1 cellular context compared by ENCODE assay signal in genomic region chr11:72821221-72821919, GRCh38.
TF ChIP-seq lines count a peak whose summit lies in the region.

No MANE protein-coding gene starts in this region.

TF ChIP-seq in K562, 482 proteins besides CTCF, POLR2A, EP300 and RAD21:
- TF ChIP-seq KAT2B (IDR thresholded peaks at IDR 0.05; ENCODE audit: low read depth, low read length) (no peak), ZC3H4 (CRISPR knock-in tag; IDR thresholded peaks at IDR 0.05; ENCODE audit: borderline replicate concordance) (0 out of 2 replicates have a peak, but pooled peaks have one; percentile 18), ATF1 (CRISPR knock-in tag; IDR thresholded peaks at IDR 0.05) (no peak), ATF1 (tag; IDR thresholded peaks at IDR 0.05) (no peak), PHB (CRISPR knock-in tag; IDR thresholded peaks at IDR 0.05) (no peak), MYNN (IDR thresholded peaks at IDR 0.05) (0 out of 2 replicates have a peak, but pooled peaks have one; percentile 22), MYNN (CRISPR knock-in tag; IDR thresholded peaks at IDR 0.05) (no peak), ZBTB7A (IDR thresholded peaks at IDR 0.05; ENCODE audit: borderline replicate concordance, control insufficient read depth, low read depth, low read length) (0 out of 2 replicates have a peak, but pooled peaks have one; percentile 10), EGR1 (conservative IDR thresholded peaks at IDR 0.05) (peak; percentile 64), MAFG (tag; conservative IDR thresholded peaks at IDR 0.05) (no peak), SP1 (CRISPR knock-in tag; IDR thresholded peaks at IDR 0.05) (0 out of 2 replicates have a peak, but pooled peaks have one; percentile 5), ZNF766 (CRISPR knock-in tag; conservative IDR thresholded peaks at IDR 0.05) (no peak), E2F1 (CRISPR knock-in tag; IDR thresholded peaks at IDR 0.05) (no peak), ZBTB1 (CRISPR knock-in tag; IDR thresholded peaks at IDR 0.05; ENCODE audit: borderline replicate concordance, low read depth) (0 out of 2 replicates have a peak, but pooled peaks have one; percentile 55), ZNF263 (CRISPR knock-in tag; IDR thresholded peaks at IDR 0.05; ENCODE audit: borderline replicate concordance) (0 out of 2 replicates have a peak, but pooled peaks have one; percentile 8), ZBTB40 (IDR thresholded peaks at IDR 0.05) (no peak), ZBTB40 (CRISPR knock-in tag; IDR thresholded peaks at IDR 0.05) (no peak), SPI1 (IDR thresholded peaks at IDR 0.05; ENCODE audit: borderline replicate concordance, low read depth, low read length) (no peak), ETS2 (tag; IDR thresholded peaks at IDR 0.05; ENCODE audit: borderline replicate concordance, poor library complexity, severe bottlenecking) (no peak), ZNF384 (IDR thresholded peaks at IDR 0.05; ENCODE audit: low read depth, low read length) (no peak), CREBBP (IDR thresholded peaks at IDR 0.05; ENCODE audit: low read depth, low read length) (no peak), MYC (IDR thresholded peaks at IDR 0.05; ENCODE audit: low read depth, low read length) (no peak), MYC (CRISPR knock-in tag; IDR thresholded peaks at IDR 0.05; ENCODE audit: borderline replicate concordance, low read depth) (0 out of 2 replicates have a peak, but pooled peaks have one; percentile 28), NCOA1 (IDR thresholded peaks at IDR 0.05; ENCODE audit: low read depth) (no peak)
- TF ChIP-seq, protein P1, sequence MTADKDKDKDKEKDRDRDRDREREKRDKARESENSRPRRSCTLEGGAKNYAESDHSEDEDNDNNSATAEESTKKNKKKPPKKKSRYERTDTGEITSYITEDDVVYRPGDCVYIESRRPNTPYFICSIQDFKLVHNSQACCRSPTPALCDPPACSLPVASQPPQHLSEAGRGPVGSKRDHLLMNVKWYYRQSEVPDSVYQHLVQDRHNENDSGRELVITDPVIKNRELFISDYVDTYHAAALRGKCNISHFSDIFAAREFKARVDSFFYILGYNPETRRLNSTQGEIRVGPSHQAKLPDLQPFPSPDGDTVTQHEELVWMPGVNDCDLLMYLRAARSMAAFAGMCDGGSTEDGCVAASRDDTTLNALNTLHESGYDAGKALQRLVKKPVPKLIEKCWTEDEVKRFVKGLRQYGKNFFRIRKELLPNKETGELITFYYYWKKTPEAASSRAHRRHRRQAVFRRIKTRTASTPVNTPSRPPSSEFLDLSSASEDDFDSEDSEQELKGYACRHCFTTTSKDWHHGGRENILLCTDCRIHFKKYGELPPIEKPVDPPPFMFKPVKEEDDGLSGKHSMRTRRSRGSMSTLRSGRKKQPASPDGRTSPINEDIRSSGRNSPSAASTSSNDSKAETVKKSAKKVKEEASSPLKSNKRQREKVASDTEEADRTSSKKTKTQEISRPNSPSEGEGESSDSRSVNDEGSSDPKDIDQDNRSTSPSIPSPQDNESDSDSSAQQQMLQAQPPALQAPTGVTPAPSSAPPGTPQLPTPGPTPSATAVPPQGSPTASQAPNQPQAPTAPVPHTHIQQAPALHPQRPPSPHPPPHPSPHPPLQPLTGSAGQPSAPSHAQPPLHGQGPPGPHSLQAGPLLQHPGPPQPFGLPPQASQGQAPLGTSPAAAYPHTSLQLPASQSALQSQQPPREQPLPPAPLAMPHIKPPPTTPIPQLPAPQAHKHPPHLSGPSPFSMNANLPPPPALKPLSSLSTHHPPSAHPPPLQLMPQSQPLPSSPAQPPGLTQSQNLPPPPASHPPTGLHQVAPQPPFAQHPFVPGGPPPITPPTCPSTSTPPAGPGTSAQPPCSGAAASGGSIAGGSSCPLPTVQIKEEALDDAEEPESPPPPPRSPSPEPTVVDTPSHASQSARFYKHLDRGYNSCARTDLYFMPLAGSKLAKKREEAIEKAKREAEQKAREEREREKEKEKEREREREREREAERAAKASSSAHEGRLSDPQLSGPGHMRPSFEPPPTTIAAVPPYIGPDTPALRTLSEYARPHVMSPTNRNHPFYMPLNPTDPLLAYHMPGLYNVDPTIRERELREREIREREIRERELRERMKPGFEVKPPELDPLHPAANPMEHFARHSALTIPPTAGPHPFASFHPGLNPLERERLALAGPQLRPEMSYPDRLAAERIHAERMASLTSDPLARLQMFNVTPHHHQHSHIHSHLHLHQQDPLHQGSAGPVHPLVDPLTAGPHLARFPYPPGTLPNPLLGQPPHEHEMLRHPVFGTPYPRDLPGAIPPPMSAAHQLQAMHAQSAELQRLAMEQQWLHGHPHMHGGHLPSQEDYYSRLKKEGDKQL (CRISPR knock-in tag; IDR thresholded peaks at IDR 0.05; ENCODE audit: borderline replicate concordance), result 0 out of 2 replicates have a peak, but pooled peaks have one; percentile 21
TF ChIP-seq in K562: peak in this region for 9.
